ENCODE assay signal across 8 cellular contexts in genomic region chr18:23093130-23093529, GRCh38. TPM values are rescaled to one million over a fixed set of nuclear protein-coding genes. Genes with fewer than 3 reads are reported as not detected.
DNase-seq lines count a peak whose midpoint lies in the region; ATAC-seq, FAIRE-seq and TF ChIP-seq lines count a peak whose summit lies in the region.
"Not testable (repeated sequence)": the region's sequence is repeated elsewhere in the genome, so short reads cannot be mapped to it uniquely, and the experiment has no call there.
"Had no signal": no experiment of that assay in that cellular context is flagged by ENCODE, and none has a peak within 500 bp of the region (broad histone marks: within the 10 kb centered on the region; RNA-seq: fewer than 3 reads in every experiment).

No MANE protein-coding gene starts in this region.

- H3K79me2 ChIP-seq in HepG2 (ENCODE audit: insufficient read depth, low read length); neural progenitor cell (ENCODE audit: low read depth): not testable (repeated sequence)

- BruUV-seq in HepG2 (replicated peaks; lab: Mats Ljungman, UMichigan) = not testable (repeated sequence)

- H3F3A ChIP-seq in neural progenitor cell (ENCODE audit: low read depth) = peaks cover 16% of the 10 kb centered on the region

- not testable (repeated sequence) for H2AFZ ChIP-seq in HepG2 (ENCODE audit: low read length); neural progenitor cell (replicated peaks)

- H3K27me3 Mint-ChIP-seq in neural progenitor cell (ENCODE audit: insufficient read depth, low read depth) = peaks cover 35% of the 10 kb centered on the region

- H3K27ac Mint-ChIP-seq in neural progenitor cell = not testable (repeated sequence)

- not testable (repeated sequence) for TF ChIP-seq CTCF in kidney (IDR thresholded peaks at IDR 0.05; ENCODE audit: borderline replicate concordance, extremely low read depth, insufficient read depth); HepG2 (CRISPR knock-in tag; IDR thresholded peaks at IDR 0.05); neural progenitor cell (IDR thresholded peaks at IDR 0.05); sigmoid colon (IDR thresholded peaks at IDR 0.05); spleen (IDR thresholded peaks at IDR 0.05 in 8 of 11, conservative IDR thresholded peaks at IDR 0.05 in 3 of 11)

- H3K4me3 Mint-ChIP-seq in neural progenitor cell = peak overlapping the region; percentile 55

- not testable (repeated sequence) for H3K36me3 ChIP-seq in kidney (ENCODE audit: control insufficient read depth in 1 of 2, insufficient read depth in 2 of 2, low read length in 2 of 2); HepG2 (replicated peaks in 1 of 2; ENCODE audit: control insufficient read depth in 1 of 2, insufficient read depth in 2 of 2, low read length in 2 of 2); neural progenitor cell; sigmoid colon; spleen

- H4K20me1 ChIP-seq in HepG2 (ENCODE audit: insufficient read depth, low read length) = not testable (repeated sequence)
- H4K20me1 ChIP-seq in neural progenitor cell (ENCODE audit: low read depth) = peaks cover 10% of the 10 kb centered on the region

- not testable (repeated sequence) for H3K36me3 Mint-ChIP-seq in neural progenitor cell

- in situ Hi-C loops in HepG2 (cut with HindIII; ENCODE audit: extremely low pct_ligation_motif_present, low pct_unique_long_range_greater_than_20kb) = not testable (repeated sequence)

- not testable (repeated sequence) for H3K4me1 ChIP-seq in kidney (ENCODE audit: control insufficient read depth in 1 of 2, insufficient read depth in 1 of 2, low read depth in 1 of 2, low read length in 2 of 2); sigmoid colon
- H3K4me1 ChIP-seq in HepG2 (ENCODE audit: insufficient read depth, low read length) = peaks cover 34% of the 10 kb centered on the region
- peaks cover 11% of the 10 kb centered on the region for H3K4me1 ChIP-seq in neural progenitor cell
- H3K4me1 ChIP-seq in spleen = peaks cover 7 to 19% (median 11%) of the 10 kb centered on the region in 6 donors

- not testable (repeated sequence) for H3K4me3 ChIP-seq in kidney (ENCODE audit: low read length in 2 of 2); HepG2 (replicated peaks in 1 of 3; ENCODE audit: insufficient read depth in 1 of 3, low read depth in 2 of 3, low read length in 3 of 3); neural progenitor cell; sigmoid colon; spleen

- not testable (repeated sequence) for TF ChIP-seq POLR2A in HepG2 (IDR thresholded peaks at IDR 0.05; ENCODE audit: insufficient read depth in 1 of 2, low read depth in 2 of 2, low read length in 2 of 2); sigmoid colon (IDR thresholded peaks at IDR 0.05); spleen (IDR thresholded peaks at IDR 0.05)

- H3K9me3 Mint-ChIP-seq in neural progenitor cell = peaks cover 11% of the 10 kb centered on the region

- H3K9ac ChIP-seq in kidney (ENCODE audit: low read length in 2 of 2); HepG2 (ENCODE audit: insufficient read depth, low read depth, low read length); neural progenitor cell: not testable (repeated sequence)

- H3K4me2 ChIP-seq in HepG2 (ENCODE audit: low read depth, low read length) = peak overlapping the region; percentile 32; the same call in 1 of the 2 replicates
- not testable (repeated sequence) for H3K4me2 ChIP-seq in neural progenitor cell

- TF ChIP-seq RAD21 in HepG2 (CRISPR knock-in tag; IDR thresholded peaks at IDR 0.05) = not testable (repeated sequence)

- CTCF ChIA-PET in HepG2 (lab: Yijun Ruan, JAX; ENCODE audit: low intra/inter-chr PET ratio, low total read pairs) = not testable (repeated sequence)

- not testable (repeated sequence) for TF ChIP-seq EP300 in HepG2 (IDR thresholded peaks at IDR 0.05; ENCODE audit: low read depth in 2 of 2, low read length in 2 of 2); HepG2 (CRISPR knock-in tag; IDR thresholded peaks at IDR 0.05; ENCODE audit: borderline replicate concordance); sigmoid colon (IDR thresholded peaks at IDR 0.05)

- FAIRE-seq in kidney (lab: Jason Lieb, UNC); HepG2 (lab: Jason Lieb, UNC): not testable (repeated sequence)

- ATAC-seq in HepG2 = peak; percentile 22; the same call in 1 of the 3 replicates

- intact Hi-C loops in kidney (cut with DNase I); HepG2 (cut with micrococcal nuclease; ENCODE audit: unreplicated experiment); posterior vena cava (cut with DNase I); sigmoid colon (cut with DNase I); spleen (cut with DNase I; ENCODE audit: low total_unique reads): not testable (repeated sequence)

- H3K27ac ChIP-seq in kidney (ENCODE audit: low read depth in 2 of 2, low read length in 2 of 2); HepG2 (ENCODE audit: extremely low read length, insufficient read depth, low read length); neural progenitor cell; sigmoid colon; spleen: not testable (repeated sequence)

- H3K27me3 ChIP-seq in HepG2 (ENCODE audit: control insufficient read depth in 1 of 2, insufficient read depth in 2 of 2, low read length in 2 of 2); sigmoid colon; spleen (replicated peaks in 1 of 7): not testable (repeated sequence)
- H3K27me3 ChIP-seq in neural progenitor cell = peaks cover 48% of the 10 kb centered on the region

- DNase-seq in kidney = peak; percentile 10
- DNase-seq in HepG2 (ENCODE audit: low spot score) = peak; percentile 36
- DNase-seq in neural progenitor cell (ENCODE audit: low spot score) = not testable (repeated sequence)
- DNase-seq in posterior vena cava (ENCODE audit: low spot score) = peak; percentile 47
- DNase-seq in sigmoid colon = peak; percentile 19
- peak; percentile 14 for DNase-seq in spleen

- 10% methylated on average over 10 of the region's 10 CpGs for WGBS in HepG2 (ENCODE audit: low lambda C conversion rate)
- WGBS in sigmoid colon, 2 donors = 92% methylated on average over 10 of the region's 10 CpGs
- 89 to 94% (median 91%) methylated on average over 10 of the region's 10 CpGs for WGBS in spleen, 5 donors

- POLR2A ChIA-PET in HepG2 (lab: Yijun Ruan, JAX) = interaction anchor here (0.6 kb wide), 1 partner anchor 14 kb away, joined by 3 read pairs; no protein-coding TSS in a partner anchor

- not testable (repeated sequence) for H3K9me3 ChIP-seq in kidney (ENCODE audit: control insufficient read depth in 1 of 2, low read length in 2 of 2); HepG2 (ENCODE audit: low read length); neural progenitor cell (ENCODE audit: low read depth); sigmoid colon; spleen

- peaks cover 24% of the 10 kb centered on the region for H3K4me1 Mint-ChIP-seq in neural progenitor cell

TF ChIP-seq in HepG2, 621 proteins besides CTCF, POLR2A, EP300 and RAD21 (continues in another document):
- TF ChIP-seq NR2F6 (IDR thresholded peaks at IDR 0.05) (peak; percentile 31; the same call in 1 of the 2 replicates), NR2F6 (CRISPR knock-in tag; IDR thresholded peaks at IDR 0.05) (peak; percentile 28; the same call in 1 of the 2 replicates), TCF7 (IDR thresholded peaks at IDR 0.05; ENCODE audit: low read depth) (peak; percentile 19; the same call in 1 of the 2 replicates), FOSL2 (CRISPR knock-in tag; IDR thresholded peaks at IDR 0.05) (peak; percentile 81), NR2F1 (CRISPR knock-in tag; IDR thresholded peaks at IDR 0.05) (peak in 1 of 2 experiments; percentile 65; a peak in 2 of 4 replicates)

RNA-seq across cellular contexts. Expression of gene CABLES1, which starts 42.2 kb away (rescaled TPM):
- total RNA-seq in kidney (40.5 TPM), HepG2 (2016; rRNA removed; fragmentation: Illumina TruSeq; extraction: Trizol) (25.8 and 32.4 TPM in 2 replicates), neural progenitor cell (ENCODE audit: low replicate concordance) (2.8 and 3.7 TPM in 2 replicates), posterior vena cava (10 to 100 TPM in 1 of 2 donors, 1 to 10 TPM in 1; 9.3 to 10.8 TPM), sigmoid colon (1 to 10 TPM; 1.9 to 4.3 (median 3.8) TPM), spleen (10 to 100 TPM in 2 of 7 donors, 1 to 10 TPM in 5; 4.2 to 18.7 (median 8.0) TPM)
- polyA plus RNA-seq in kidney (ENCODE audit: insufficient read depth, low read depth, low replicate concordance) (7.6 TPM), HepG2 (2011; rRNA removed) (14.7 and 15.5 TPM in 2 replicates), sigmoid colon (1 to 10 TPM; 3.5 to 7.2 (median 5.1) TPM), spleen (1 to 10 TPM; 1.7 to 2.3 (median 1.8) TPM)
- total RNA-seq in HepG2 (2016; cell fraction: cytosol; rRNA removed; fragmentation: Illumina TruSeq; extraction: Trizol; ENCODE audit: low read depth) = 7.2 and 8.8 TPM in 2 replicates
- 24.2 and 25.8 TPM in 2 replicates for total RNA-seq in HepG2 (2016; cell fraction: insoluble cytoplasmic fraction; rRNA removed; fragmentation: Illumina TruSeq; extraction: Trizol)
- 31.6 and 31.8 TPM in 2 replicates for total RNA-seq in HepG2 (2016; cell fraction: membrane; rRNA removed; fragmentation: Illumina TruSeq; extraction: Trizol)
- total RNA-seq in HepG2 (2016; cell fraction: nucleus; rRNA removed; fragmentation: Illumina TruSeq; extraction: Trizol) = 23.4 and 24.3 TPM in 2 replicates
- 11.3 and 13.8 TPM in 2 replicates for polyA plus RNA-seq in HepG2 (2011; cell fraction: cytosol; rRNA removed)
- polyA plus RNA-seq in HepG2 (2011; cell fraction: nucleus; rRNA removed) = 13.3 and 13.6 TPM in 2 replicates
- polyA plus RNA-seq in HepG2 (2012) = 21.4 and 30.0 TPM in 2 replicates
- 8.1 and 10.3 TPM in 2 replicates for polyA plus RNA-seq in HepG2 (2016; cell fraction: cytosol; fragmentation: Illumina TruSeq; extraction: Trizol; ENCODE audit: low read depth)
- polyA plus RNA-seq in HepG2 (2016; cell fraction: insoluble cytoplasmic fraction; fragmentation: Illumina TruSeq; extraction: Trizol; ENCODE audit: low read depth) = 31.8 and 42.4 TPM in 2 replicates
- 27.2 and 29.8 TPM in 2 replicates for polyA plus RNA-seq in HepG2 (2016; cell fraction: membrane; fragmentation: Illumina TruSeq; extraction: Trizol; ENCODE audit: low read depth)
- 28.1 and 31.7 TPM in 2 replicates for polyA plus RNA-seq in HepG2 (2016; cell fraction: nucleus; fragmentation: Illumina TruSeq; extraction: Trizol; ENCODE audit: insufficient read depth, low read depth)
- 12.7 and 15.8 TPM in 2 replicates for polyA minus RNA-seq in HepG2 (2011; rRNA and poly(A)+ RNA removed; ENCODE audit: low replicate concordance)
- polyA minus RNA-seq in HepG2 (2011; cell fraction: cytosol; rRNA and poly(A)+ RNA removed) = 12.3 and 13.9 TPM in 2 replicates
- 26.8 and 35.3 TPM in 2 replicates for polyA minus RNA-seq in HepG2 (2011; cell fraction: nucleus; rRNA and poly(A)+ RNA removed)
- total RNA-seq: CD4-positive, alpha-beta T cell had no signal
- polyA plus RNA-seq: CD4-positive, alpha-beta memory T cell had no signal
